Comparison of ENCODE assay signal across 8 cellular contexts in genomic region chr14:59360923-59361794, GRCh38.
DNase-seq lines count a peak whose midpoint lies in the region; ATAC-seq and TF ChIP-seq lines count a peak whose summit lies in the region.

No MANE protein-coding gene starts in this region.

- WGBS in heart left ventricle, 4 donors = 35 to 48% (median 46%) methylated on average over 13 of the region's 13 CpGs
- 48 to 59% (median 56%) methylated on average over 13 of the region's 13 CpGs for WGBS in stomach, 5 donors

- H3K27me3 ChIP-seq in heart left ventricle = no peaks in the 10 kb centered on the region
- no peaks in the 10 kb centered on the region for H3K27me3 ChIP-seq in stomach

- TF ChIP-seq POLR2A in heart left ventricle (IDR thresholded peaks at IDR 0.05) (no peak), stomach (IDR thresholded peaks at IDR 0.05) (no peak)

- H3K36me3 ChIP-seq in heart left ventricle = peaks cover 0 to 66% (median 22%) of the 10 kb centered on the region in 9 donors
- H3K36me3 ChIP-seq in stomach = peaks cover 4 to 45% (median 34%) of the 10 kb centered on the region in 4 donors

- H3K4me1 ChIP-seq in heart left ventricle = peaks cover 0 to 83% (median 60%) of the 10 kb centered on the region in 12 donors
- H3K4me1 ChIP-seq in stomach = peaks cover 16 to 43% (median 31%) of the 10 kb centered on the region in 4 donors

- intact Hi-C loops in heart left ventricle (cut with DNase I) (loop anchor here in 6 of 10 donors (5.0 to 10.0 kb wide), 5 partner anchors 61 to 174 kb away; partner anchors contain the start of gene DAAM1 (in 1 of the 6)), stomach (cut with DNase I; ENCODE audit: low total_unique reads) (no loop called here)

- H3K27ac ChIP-seq in heart left ventricle = peak overlapping the region; percentile 61 to 93 (median 84)
- H3K27ac ChIP-seq in stomach = peak overlapping the region in 3 of 5 donors; percentile 33 to 51 (median 41)

- CTCF ChIA-PET in HEK293T (lab: Yijun Ruan, JAX) = no interaction called here

- H3K4me3 ChIP-seq in heart left ventricle (peak overlapping the region in 5 of 12 donors; percentile 4 to 37 (median 21)), stomach (no peak overlapping the region)

- ATAC-seq in heart left ventricle (peak; percentile 68 to 77 (median 74)), HG03108 (IDR thresholded peaks at IDR 0.05; ENCODE audit: unreplicated experiment) (no peak)

- DNase-seq in DMS 273 treated with DMSO at 0.1 percent for 48 hours (lab: John Stamatoyannopoulos, UW) (peak; percentile 85), NCI-H1092 treated with DMSO at 0.1 percent for 48 hours (lab: John Stamatoyannopoulos, UW) (peak; percentile 95), SKM-1 treated with dmso at 0.1 percent for 144 hours (lab: John Stamatoyannopoulos, UW; ENCODE audit: unreplicated experiment) (peak; percentile 73), heart left ventricle (peak; percentile 75 to 92 (median 86)), stomach (peak; percentile 59), HEK293T (ENCODE audit: extremely low spot score) (no peak), putamen (ENCODE audit: low spot score) (no peak)

- TF ChIP-seq CTCF in heart left ventricle (IDR thresholded peaks at IDR 0.05) (peak in 3 of 12 donors; percentile 9 to 24 (median 19)), stomach (IDR thresholded peaks at IDR 0.05) (no peak)

- POLR2A ChIA-PET in HEK293T (lab: Yijun Ruan, JAX) = no interaction called here

- H3K9me3 ChIP-seq in heart left ventricle = no peaks in the 10 kb centered on the region
- H3K9me3 ChIP-seq in stomach = no peaks in the 10 kb centered on the region

- no peak for TF ChIP-seq EP300 in stomach (IDR thresholded peaks at IDR 0.05)

TF ChIP-seq in HEK293T, 16 proteins besides CTCF, POLR2A, EP300 and RAD21:
- no peak for TF ChIP-seq L3MBTL2 (conservative IDR thresholded peaks at IDR 0.05)
- TF ChIP-seq ZNF384 (IDR thresholded peaks at IDR 0.05) = no peak
- TF ChIP-seq PKNOX1 (IDR thresholded peaks at IDR 0.05) = no peak
- TF ChIP-seq HDGF (IDR thresholded peaks at IDR 0.05; ENCODE audit: borderline replicate concordance) = no peak
- no peak for TF ChIP-seq ELF4 (IDR thresholded peaks at IDR 0.05)
- TF ChIP-seq ARNT (IDR thresholded peaks at IDR 0.05) = no peak
- no peak for TF ChIP-seq FOXA1 (IDR thresholded peaks at IDR 0.05)
TF ChIP-seq in HEK293T: peak in this region for 0.

Comparison
In these comparisons a context has a peak if more than half of its experiments do, and no peak if none do; other contexts are left out.
1. DNase-seq: peak in DMS 273 treated with DMSO at 0.1 percent for 48 hours (single experiment), NCI-H1092 treated with DMSO at 0.1 percent for 48 hours (single experiment), SKM-1 treated with dmso at 0.1 percent for 144 hours (single experiment), heart left ventricle (5 of 5) and stomach (single experiment); none in HEK293T (single experiment) and putamen (single experiment).